8 cellular contexts compared by ENCODE assay signal in the genomic region with DNA sequence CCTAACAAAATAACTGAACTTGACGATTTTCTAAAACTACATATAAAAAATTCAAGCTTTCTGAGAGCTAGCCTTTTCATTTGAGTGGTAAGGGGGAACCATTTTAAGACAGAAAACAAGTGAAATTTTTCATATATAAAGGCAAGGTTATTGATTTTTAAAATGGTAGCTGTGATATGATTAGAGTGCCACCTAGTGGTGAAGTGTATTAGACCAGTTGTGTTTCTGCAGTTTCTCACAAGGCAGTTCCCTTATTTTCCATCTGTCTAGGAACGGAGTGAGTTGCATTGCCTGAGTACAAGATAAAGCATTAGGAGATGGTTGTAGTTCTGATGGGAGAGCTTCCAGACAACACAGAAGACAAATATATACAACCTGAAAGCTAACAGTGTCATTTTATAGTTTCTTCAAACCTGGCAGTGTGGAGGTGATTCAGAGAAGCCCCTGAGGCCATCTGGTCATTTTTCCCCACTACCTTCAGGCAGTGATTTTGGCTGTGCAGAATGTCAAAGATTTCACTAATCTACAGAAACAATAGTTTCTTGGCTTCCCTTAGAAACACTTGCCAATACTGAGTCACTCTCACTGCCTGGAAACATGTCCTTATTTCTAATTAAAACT.
DNase-seq lines count a peak whose midpoint lies in the region; ATAC-seq, FAIRE-seq and TF ChIP-seq lines count a peak whose summit lies in the region.

No MANE protein-coding gene starts in this region.

- H4K20me1 ChIP-seq in OCI-LY1 (ENCODE audit: insufficient read depth, low read length), result no peaks in the 10 kb centered on the region

- no peak overlapping the region for H3K4me3 ChIP-seq in OCI-LY1 (ENCODE audit: low read depth, low read length, poor library complexity, severe bottlenecking)

- no peaks in the 10 kb centered on the region for H3K27me3 ChIP-seq in OCI-LY1 (ENCODE audit: insufficient read depth, low read length)

- peaks cover 11% of the 10 kb centered on the region for H3K4me1 Mint-ChIP-seq in chondrocyte (ENCODE audit: low read depth)
- peaks cover 2% of the 10 kb centered on the region for H3K4me1 Mint-ChIP-seq in memory B cell

- FAIRE-seq in HTR-8/SVneo (lab: Jason Lieb, UNC), result peak; percentile 33

- TF ChIP-seq CTCF in OCI-LY1 (IDR thresholded peaks at IDR 0.05; ENCODE audit: low read length) (peak; percentile 81), chondrocyte (IDR thresholded peaks at IDR 0.05) (peak; percentile 98)

- H3K4me2 ChIP-seq in OCI-LY1 (ENCODE audit: low read length), result no peak overlapping the region

- H3K27ac ChIP-seq in OCI-LY1 (ENCODE audit: low read depth, low read length, poor library complexity, severe bottlenecking), result no peak overlapping the region

- H3K27me3 Mint-ChIP-seq in chondrocyte (ENCODE audit: low read depth), result no peaks in the 10 kb centered on the region
- H3K27me3 Mint-ChIP-seq in memory B cell, result peaks cover 2% of the 10 kb centered on the region

- H3K27ac Mint-ChIP-seq in chondrocyte (ENCODE audit: unreplicated experiment) (no peak overlapping the region), memory B cell (no peak overlapping the region)

- H3K9me3 ChIP-seq in OCI-LY1 (ENCODE audit: low read length), result no peaks in the 10 kb centered on the region

- H3K4me3 Mint-ChIP-seq in chondrocyte (ENCODE audit: unreplicated experiment) (no peak overlapping the region), memory B cell (no peak overlapping the region)

- no peaks in the 10 kb centered on the region for H3K9me3 Mint-ChIP-seq in chondrocyte (ENCODE audit: low read depth)
- H3K9me3 Mint-ChIP-seq in memory B cell, result no peaks in the 10 kb centered on the region

- ATAC-seq in GM19468 (IDR thresholded peaks at IDR 0.05; ENCODE audit: extremely low read depth, unreplicated experiment), result peak; percentile 51
- ATAC-seq in memory B cell (ENCODE audit: low read depth), result peak; percentile 61

- no peaks in the 10 kb centered on the region for H3K36me3 ChIP-seq in OCI-LY1 (ENCODE audit: insufficient read depth, low read length)

- no peak overlapping the region for H3K9ac ChIP-seq in OCI-LY1 (ENCODE audit: low read length)

- H3K36me3 Mint-ChIP-seq in chondrocyte (ENCODE audit: low read depth) (no peaks in the 10 kb centered on the region), memory B cell (no peaks in the 10 kb centered on the region)

- DNase-seq in DMS114 treated with DMSO at 0.1 percent for 48 hours (lab: John Stamatoyannopoulos, UW; ENCODE audit: unreplicated experiment) (peak; percentile 80), HTR-8/SVneo (ENCODE audit: insufficient read length, low spot score) (peak; percentile 31), chondrocyte (ENCODE audit: low spot score) (no peak), memory B cell (ENCODE audit: low spot score in 2 of 2) (peak; percentile 12 to 42), cortex of kidney (lab: John Stamatoyannopoulos, UW) (no peak), HK-2 (ENCODE audit: unreplicated experiment) (no peak)

- H3F3A ChIP-seq in OCI-LY1 (ENCODE audit: insufficient read depth, low read length), result no peaks in the 10 kb centered on the region

- no peaks in the 10 kb centered on the region for H3K4me1 ChIP-seq in OCI-LY1 (ENCODE audit: insufficient read depth, low read length, severe bottlenecking)

- no peaks in the 10 kb centered on the region for H3K79me2 ChIP-seq in OCI-LY1 (ENCODE audit: insufficient read depth, low read length)

- H3K9me2 ChIP-seq in OCI-LY1 (ENCODE audit: low read depth, low read length), result no peaks in the 10 kb centered on the region

- H2AFZ ChIP-seq in OCI-LY1 (ENCODE audit: low read length), result no peak overlapping the region

Comparison
In these comparisons a context has a peak if more than half of its experiments do, and no peak if none do; other contexts are left out.
1. DNase-seq: peak in DMS114 treated with DMSO at 0.1 percent for 48 hours (single experiment), HTR-8/SVneo (single experiment) and memory B cell (2 of 2); none in chondrocyte (single experiment), cortex of kidney (single experiment) and HK-2 (single experiment).